Comparison of ENCODE assay signal across 8 cellular contexts in genomic region chr19:11736696-11737095, GRCh38.
DNase-seq lines count a peak whose midpoint lies in the region; ATAC-seq and TF ChIP-seq lines count a peak whose summit lies in the region.

No MANE protein-coding gene starts in this region.

- no peak overlapping the region for H2AFZ ChIP-seq in SU-DHL-6 (ENCODE audit: low read depth, low read length, severe bottlenecking)

- no peak overlapping the region for H3K4me3 ChIP-seq in SU-DHL-6 (ENCODE audit: insufficient read depth, low read length, poor library complexity, severe bottlenecking)

- no peak for ATAC-seq in stimulated activated naive CD8-positive, alpha-beta T cell treated with anti-CD3 and anti-CD28 coated beads, Interleukin-15, amount 100 ng/mL, for 72 hours
- no peak for ATAC-seq in GM18873 (IDR thresholded peaks at IDR 0.05; ENCODE audit: low FRiP score, unreplicated experiment)
- ATAC-seq in GM21381 (IDR thresholded peaks at IDR 0.05; ENCODE audit: unreplicated experiment) = no peak

- H3K36me3 ChIP-seq in SU-DHL-6 (ENCODE audit: low read length) = no peaks in the 10 kb centered on the region

- H3K4me1 Mint-ChIP-seq in stimulated activated naive CD8-positive, alpha-beta T cell treated with anti-CD3 and anti-CD28 coated beads, Interleukin-15, amount 100 ng/mL, for 72 hours = peaks cover 27% of the 10 kb centered on the region

- no peaks in the 10 kb centered on the region for H3K27me3 Mint-ChIP-seq in stimulated activated naive CD8-positive, alpha-beta T cell treated with anti-CD3 and anti-CD28 coated beads, Interleukin-15, amount 100 ng/mL, for 72 hours

- no peak overlapping the region for H3K27ac ChIP-seq in SU-DHL-6 (ENCODE audit: low read depth, low read length)

- no peaks in the 10 kb centered on the region for H3K9me3 Mint-ChIP-seq in stimulated activated naive CD8-positive, alpha-beta T cell treated with anti-CD3 and anti-CD28 coated beads, Interleukin-15, amount 100 ng/mL, for 72 hours

- no peaks in the 10 kb centered on the region for H3K9me2 ChIP-seq in SU-DHL-6 (replicated peaks; ENCODE audit: insufficient read depth, low read length)

- peaks cover 31% of the 10 kb centered on the region for H3K79me2 ChIP-seq in SU-DHL-6 (ENCODE audit: insufficient read depth, low read length)

- peaks cover 11% of the 10 kb centered on the region for H3F3A ChIP-seq in SU-DHL-6 (ENCODE audit: insufficient read depth)

- peak overlapping the region; percentile 19 for H3K4me2 ChIP-seq in SU-DHL-6 (ENCODE audit: low read depth, low read length, poor library complexity, severe bottlenecking)

- H3K4me3 Mint-ChIP-seq in stimulated activated naive CD8-positive, alpha-beta T cell treated with anti-CD3 and anti-CD28 coated beads, Interleukin-15, amount 100 ng/mL, for 72 hours = peak overlapping the region; percentile 58 to 97

- no peak for TF ChIP-seq CTCF in SU-DHL-6 (IDR thresholded peaks at IDR 0.05; ENCODE audit: insufficient read depth, low read length, poor library complexity, severe bottlenecking)

- peak; percentile 8 for DNase-seq in stimulated activated CD4-positive, alpha-beta T cell treated with anti-CD3 and anti-CD28 coated beads, Interleukin-1b, Interleukin-23, amount 100 ng/mL, for 48 hours
- no peak for DNase-seq in stimulated activated CD4-positive, alpha-beta T cell treated with anti-CD3 and anti-CD28 coated beads, Interleukin-4, amount 100 ng/mL, for 1 hour
- DNase-seq in glomerular visceral epithelial cell (ENCODE audit: extremely low spot score) = peak; percentile 25
- DNase-seq in stimulated activated naive CD8-positive, alpha-beta T cell treated with anti-CD3 and anti-CD28 coated beads, Interleukin-15, amount 100 ng/mL, for 72 hours = no peak
- no peak for DNase-seq in effector CD8-positive, alpha-beta T cell (lab: John Stamatoyannopoulos, UW)

- no peak overlapping the region for H3K9ac ChIP-seq in SU-DHL-6 (ENCODE audit: low read length)

- no peaks in the 10 kb centered on the region for H4K20me1 ChIP-seq in SU-DHL-6 (ENCODE audit: low read depth, low read length)

- H3K27me3 ChIP-seq in SU-DHL-6 (ENCODE audit: low read length) = no peaks in the 10 kb centered on the region

- H3K9me3 ChIP-seq in SU-DHL-6 (ENCODE audit: insufficient read depth, low read length) = no peaks in the 10 kb centered on the region

- no peak overlapping the region for H3K27ac Mint-ChIP-seq in stimulated activated naive CD8-positive, alpha-beta T cell treated with anti-CD3 and anti-CD28 coated beads, Interleukin-15, amount 100 ng/mL, for 72 hours

Comparison
In these comparisons a context has a peak if more than half of its experiments do, and no peak if none do; other contexts are left out.
1. DNase-seq: peak in stimulated activated CD4-positive, alpha-beta T cell treated with anti-CD3 and anti-CD28 coated beads, Interleukin-1b, Interleukin-23, amount 100 ng/mL, for 48 hours (single experiment) and glomerular visceral epithelial cell (single experiment); none in stimulated activated CD4-positive, alpha-beta T cell treated with anti-CD3 and anti-CD28 coated beads, Interleukin-4, amount 100 ng/mL, for 1 hour (single experiment), stimulated activated naive CD8-positive, alpha-beta T cell treated with anti-CD3 and anti-CD28 coated beads, Interleukin-15, amount 100 ng/mL, for 72 hours (0 of 2) and effector CD8-positive, alpha-beta T cell (single experiment).